ENCODE assay signal across 11 cellular contexts in genomic region chr11:19239039-19239438, GRCh38. TPM values are rescaled to one million over a fixed set of nuclear protein-coding genes. Genes with fewer than 3 reads are reported as not detected.
A peak's percentile ranks its signal among the peaks of the same experiment; 100 is the strongest.
DNase-seq lines count a peak whose midpoint lies in the region; ATAC-seq, FAIRE-seq and TF ChIP-seq lines count a peak whose summit lies in the region.
"Had no signal": no experiment of that assay in that cellular context is flagged by ENCODE, and none has a peak within 500 bp of the region (broad histone marks: within the 10 kb centered on the region; RNA-seq: fewer than 3 reads in every experiment).

No MANE protein-coding gene starts in this region.

- H3K27ac Mint-ChIP-seq in activated T-cell treated with anti-CD3 and anti-CD28 coated beads, Interleukin-2, amount 50 U/mL, for 24 hours, result no peak overlapping the region
- H3K27ac Mint-ChIP-seq in activated CD4-positive, alpha-beta memory T cell treated with anti-CD3 and anti-CD28 coated beads, Interleukin-2, amount 10 ng/mL, durations not matched to agents 7 days and 5 days, result peak overlapping the region; percentile 34
- H3K27ac Mint-ChIP-seq in neural crest cell (ENCODE audit: unreplicated experiment), result no peak overlapping the region

- peak overlapping the region; percentile 59 for H3K4me3 Mint-ChIP-seq in activated T-cell treated with anti-CD3 and anti-CD28 coated beads, Interleukin-2, amount 50 U/mL, for 24 hours
- peak overlapping the region; percentile 74 for H3K4me3 Mint-ChIP-seq in activated CD4-positive, alpha-beta memory T cell treated with anti-CD3 and anti-CD28 coated beads, Interleukin-2, amount 10 ng/mL, durations not matched to agents 7 days and 5 days
- peak overlapping the region; percentile 90 for H3K4me3 Mint-ChIP-seq in neural crest cell

- H3K4me1 Mint-ChIP-seq in activated T-cell treated with anti-CD3 and anti-CD28 coated beads, Interleukin-2, amount 50 U/mL, for 24 hours (ENCODE audit: low read depth), result peaks cover 12% of the 10 kb centered on the region
- peaks cover 50% of the 10 kb centered on the region for H3K4me1 Mint-ChIP-seq in activated CD4-positive, alpha-beta memory T cell treated with anti-CD3 and anti-CD28 coated beads, Interleukin-2, amount 10 ng/mL, durations not matched to agents 7 days and 5 days
- peaks cover 25% of the 10 kb centered on the region for H3K4me1 Mint-ChIP-seq in neural crest cell

- H3K36me3 Mint-ChIP-seq in activated T-cell treated with anti-CD3 and anti-CD28 coated beads, Interleukin-2, amount 50 U/mL, for 24 hours (ENCODE audit: low read depth), result peaks cover 56% of the 10 kb centered on the region
- peaks cover 57% of the 10 kb centered on the region for H3K36me3 Mint-ChIP-seq in activated CD4-positive, alpha-beta memory T cell treated with anti-CD3 and anti-CD28 coated beads, Interleukin-2, amount 10 ng/mL, durations not matched to agents 7 days and 5 days (ENCODE audit: low read depth)
- peaks cover 10% of the 10 kb centered on the region for H3K36me3 Mint-ChIP-seq in neural crest cell (ENCODE audit: low read depth)

- ATAC-seq in GM18909 (IDR thresholded peaks at IDR 0.05; ENCODE audit: poor library complexity, unreplicated experiment), result no peak

- TF ChIP-seq POLR2A in H54 (IDR thresholded peaks at IDR 0.05; ENCODE audit: low read depth, low read length), result no peak

- DNase-seq in activated T-cell treated with anti-CD3 and anti-CD28 coated beads, Interleukin-2, amount 50 U/mL, for 24 hours, result no peak
- no peak for DNase-seq in activated T-cell treated with anti-CD3 and anti-CD28 coated beads, Interleukin-2, amount 50 U/mL, for 1 hour
- DNase-seq in KBM-7, result peak; percentile 15
- no peak for DNase-seq in activated CD4-positive, alpha-beta memory T cell treated with anti-CD3 and anti-CD28 coated beads, Interleukin-2, amount 10 ng/mL, durations not matched to agents 7 days and 5 days
- DNase-seq in neural crest cell (ENCODE audit: low read depth, low spot score), result no peak
- DNase-seq in T-helper 9 cell, result no peak
- DNase-seq in H54 (ENCODE audit: insufficient read length, low spot score), result no peak
- DNase-seq: kidney, NCI-H2081, WERI-Rb-1 had no signal

- no peaks in the 10 kb centered on the region for H3K9me3 Mint-ChIP-seq in activated T-cell treated with anti-CD3 and anti-CD28 coated beads, Interleukin-2, amount 50 U/mL, for 24 hours
- H3K9me3 Mint-ChIP-seq in activated CD4-positive, alpha-beta memory T cell treated with anti-CD3 and anti-CD28 coated beads, Interleukin-2, amount 10 ng/mL, durations not matched to agents 7 days and 5 days, result no peaks in the 10 kb centered on the region
- no peaks in the 10 kb centered on the region for H3K9me3 Mint-ChIP-seq in neural crest cell

- TF ChIP-seq CTCF in neural crest cell (conservative IDR thresholded peaks at IDR 0.05), result no peak

- peaks cover 42% of the 10 kb centered on the region for H3K27me3 Mint-ChIP-seq in activated T-cell treated with anti-CD3 and anti-CD28 coated beads, Interleukin-2, amount 50 U/mL, for 24 hours
- no peaks in the 10 kb centered on the region for H3K27me3 Mint-ChIP-seq in activated CD4-positive, alpha-beta memory T cell treated with anti-CD3 and anti-CD28 coated beads, Interleukin-2, amount 10 ng/mL, durations not matched to agents 7 days and 5 days
- peaks cover 40% of the 10 kb centered on the region for H3K27me3 Mint-ChIP-seq in neural crest cell (ENCODE audit: low read depth)

- in situ Hi-C loops in KBM-7 (cut with MboI; ENCODE audit: low pct_unique_long_range_greater_than_20kb, low sequenced_read_pairs), result no loop called here

- POLR2A ChIA-PET in activated CD4-positive, alpha-beta memory T cell treated with anti-CD3 and anti-CD28 coated beads, Interleukin-2, amount 10 ng/mL, durations not matched to agents 7 days and 5 days (lab: Charles Lee), result interaction anchor here (1.0 to 1.6 kb wide), 3 partner anchors 9 to 168 kb away, joined by 3 to 9 read pairs (median 4); no protein-coding TSS in a partner anchor

- CTCF ChIA-PET in activated CD4-positive, alpha-beta memory T cell treated with anti-CD3 and anti-CD28 coated beads, Interleukin-2, amount 10 ng/mL, durations not matched to agents 7 days and 5 days (lab: Charles Lee), result interaction anchor here (0.8 kb wide), 1 partner anchor 165 kb away, joined by 3 read pairs; no protein-coding TSS in a partner anchor

- FAIRE-seq in H54 (lab: Jason Lieb, UNC), result no peak
- FAIRE-seq: kidney had no signal

RNA-seq across cellular contexts. Expression of gene E2F8, which starts 1.7 kb away (rescaled TPM):
- 10 to 100 TPM; 37.3 to 40.8 TPM for total RNA-seq in activated CD4-positive, alpha-beta memory T cell treated with anti-CD3 and anti-CD28 coated beads, Interleukin-2, amount 10 ng/mL, durations not matched to agents 7 days and 5 days
- total RNA-seq in neural crest cell, result 11.3 and 11.5 TPM in 2 replicates

RNA-seq across cellular contexts. Expression of gene CSRP3, which starts 37.3 kb away (rescaled TPM):
- total RNA-seq in activated CD4-positive, alpha-beta memory T cell treated with anti-CD3 and anti-CD28 coated beads, Interleukin-2, amount 10 ng/mL, durations not matched to agents 7 days and 5 days, result not detected
- total RNA-seq in neural crest cell, result not detected in 2 replicates
- total RNA-seq: kidney had no signal
